Comparison of ENCODE assay signal across 1 cellular context in genomic region chr1:26739251-26739914, GRCh38.
TF ChIP-seq lines count a peak whose summit lies in the region.

No MANE protein-coding gene starts in this region.

TF ChIP-seq in HepG2, 621 proteins besides CTCF, POLR2A, EP300 and RAD21:
- TF ChIP-seq ZNF768 (CRISPR knock-in tag; IDR thresholded peaks at IDR 0.05): no peak
- no peak for TF ChIP-seq NR2F1 (CRISPR knock-in tag; IDR thresholded peaks at IDR 0.05)
- TF ChIP-seq ZNF276 (CRISPR knock-in tag; IDR thresholded peaks at IDR 0.05; ENCODE audit: low read depth): no peak
- no peak for TF ChIP-seq ZMYM4 (CRISPR knock-in tag; IDR thresholded peaks at IDR 0.05)
- TF ChIP-seq IKZF5 (CRISPR knock-in tag; IDR thresholded peaks at IDR 0.05): no peak
- TF ChIP-seq ZNF367 (CRISPR knock-in tag; IDR thresholded peaks at IDR 0.05; ENCODE audit: borderline replicate concordance): no peak
- no peak for TF ChIP-seq ZNF646 (CRISPR knock-in tag; IDR thresholded peaks at IDR 0.05)
- no peak for TF ChIP-seq MXI1 (IDR thresholded peaks at IDR 0.05; ENCODE audit: borderline replicate concordance, low read depth, low read length)
- TF ChIP-seq ARID2 (CRISPR knock-in tag; IDR thresholded peaks at IDR 0.05; ENCODE audit: borderline replicate concordance): no peak
- TF ChIP-seq ZNF570 (CRISPR knock-in tag; IDR thresholded peaks at IDR 0.05; ENCODE audit: borderline replicate concordance): no peak
- TF ChIP-seq GMEB2 (CRISPR knock-in tag; IDR thresholded peaks at IDR 0.05; ENCODE audit: low read depth): no peak
- no peak for TF ChIP-seq ZNF232 (CRISPR knock-in tag; IDR thresholded peaks at IDR 0.05; ENCODE audit: borderline replicate concordance)
- no peak for TF ChIP-seq ATF6 (CRISPR knock-in tag; conservative IDR thresholded peaks at IDR 0.05)
- TF ChIP-seq ZNF503 (CRISPR knock-in tag; IDR thresholded peaks at IDR 0.05): no peak
- TF ChIP-seq PRPF4 (IDR thresholded peaks at IDR 0.05; ENCODE audit: low read depth, low read length, poor library complexity, severe bottlenecking): no peak
- TF ChIP-seq ZNF558 (CRISPR knock-in tag; IDR thresholded peaks at IDR 0.05; ENCODE audit: borderline replicate concordance): no peak
- no peak for TF ChIP-seq ZNF280B (CRISPR knock-in tag; IDR thresholded peaks at IDR 0.05; ENCODE audit: borderline replicate concordance)
- TF ChIP-seq HOMEZ (CRISPR knock-in tag; IDR thresholded peaks at IDR 0.05; ENCODE audit: low read depth): no peak
